1 cellular context compared by ENCODE assay signal in genomic region chr2:206159346-206160123, GRCh38.
A peak's percentile ranks its signal among the peaks of the same experiment; 100 is the strongest.
TF ChIP-seq lines count a peak whose summit lies in the region.

Gene EEF1B2 (plus strand): TSS chr2:206159895. CDS start chr2:206159980, 85 bp downstream.
Gene NDUFS1 (minus strand): TSS chr2:206159444. CDS start chr2:206153678, 5,766 bp downstream.

TF ChIP-seq in K562, 482 proteins besides CTCF, POLR2A, EP300 and RAD21 (continued from another document and continues in another):
- TF ChIP-seq POU5F1 (IDR thresholded peaks at IDR 0.05; ENCODE audit: borderline replicate concordance, low read depth, low read length, partially characterized antibody) (peak; percentile 74), ATF1 (CRISPR knock-in tag; IDR thresholded peaks at IDR 0.05) (no peak), ATF1 (tag; IDR thresholded peaks at IDR 0.05) (peak; percentile 88), MGA (IDR thresholded peaks at IDR 0.05) (peak; percentile 84), ZNF12 (CRISPR knock-in tag; IDR thresholded peaks at IDR 0.05) (no peak), ZNF655 (CRISPR knock-in tag; IDR thresholded peaks at IDR 0.05) (no peak), MCM5 (IDR thresholded peaks at IDR 0.05; ENCODE audit: low read depth) (no peak), ZNF174 (CRISPR knock-in tag; IDR thresholded peaks at IDR 0.05) (no peak), ZBTB40 (IDR thresholded peaks at IDR 0.05) (peak; percentile 93), ZBTB40 (CRISPR knock-in tag; IDR thresholded peaks at IDR 0.05) (no peak), PCBP1 (IDR thresholded peaks at IDR 0.05; ENCODE audit: low read depth, low read length, poor library complexity, severe bottlenecking) (peak; percentile 36), SRSF1 (IDR thresholded peaks at IDR 0.05; ENCODE audit: low read depth, low read length) (no peak), ZFP36 (IDR thresholded peaks at IDR 0.05; ENCODE audit: low read depth, low read length, partially characterized antibody) (no peak), PHF8 (IDR thresholded peaks at IDR 0.05; ENCODE audit: borderline replicate concordance, low read length) (peak; percentile 63; the same call in 1 of the 2 replicates), POLR3A (IDR thresholded peaks at IDR 0.05; ENCODE audit: borderline replicate concordance, extremely low read depth, insufficient read depth, insufficient read length) (no peak), ZFP1 (CRISPR knock-in tag; IDR thresholded peaks at IDR 0.05) (no peak), BRCA1 (IDR thresholded peaks at IDR 0.05) (no peak), BRCA1 (CRISPR knock-in tag; IDR thresholded peaks at IDR 0.05) (no peak), HDAC6 (IDR thresholded peaks at IDR 0.05; ENCODE audit: low read depth, low read length) (no peak), STAT6 (CRISPR knock-in tag; IDR thresholded peaks at IDR 0.05) (no peak), EGR1 (conservative IDR thresholded peaks at IDR 0.05) (no peak), ZNF121 (CRISPR knock-in tag; conservative IDR thresholded peaks at IDR 0.05) (no peak)
- TF ChIP-seq, protein P1, sequence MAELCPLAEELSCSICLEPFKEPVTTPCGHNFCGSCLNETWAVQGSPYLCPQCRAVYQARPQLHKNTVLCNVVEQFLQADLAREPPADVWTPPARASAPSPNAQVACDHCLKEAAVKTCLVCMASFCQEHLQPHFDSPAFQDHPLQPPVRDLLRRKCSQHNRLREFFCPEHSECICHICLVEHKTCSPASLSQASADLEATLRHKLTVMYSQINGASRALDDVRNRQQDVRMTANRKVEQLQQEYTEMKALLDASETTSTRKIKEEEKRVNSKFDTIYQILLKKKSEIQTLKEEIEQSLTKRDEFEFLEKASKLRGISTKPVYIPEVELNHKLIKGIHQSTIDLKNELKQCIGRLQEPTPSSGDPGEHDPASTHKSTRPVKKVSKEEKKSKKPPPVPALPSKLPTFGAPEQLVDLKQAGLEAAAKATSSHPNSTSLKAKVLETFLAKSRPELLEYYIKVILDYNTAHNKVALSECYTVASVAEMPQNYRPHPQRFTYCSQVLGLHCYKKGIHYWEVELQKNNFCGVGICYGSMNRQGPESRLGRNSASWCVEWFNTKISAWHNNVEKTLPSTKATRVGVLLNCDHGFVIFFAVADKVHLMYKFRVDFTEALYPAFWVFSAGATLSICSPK (IDR thresholded peaks at IDR 0.05; ENCODE audit: borderline replicate concordance): no peak
- TF ChIP-seq, protein P2, sequence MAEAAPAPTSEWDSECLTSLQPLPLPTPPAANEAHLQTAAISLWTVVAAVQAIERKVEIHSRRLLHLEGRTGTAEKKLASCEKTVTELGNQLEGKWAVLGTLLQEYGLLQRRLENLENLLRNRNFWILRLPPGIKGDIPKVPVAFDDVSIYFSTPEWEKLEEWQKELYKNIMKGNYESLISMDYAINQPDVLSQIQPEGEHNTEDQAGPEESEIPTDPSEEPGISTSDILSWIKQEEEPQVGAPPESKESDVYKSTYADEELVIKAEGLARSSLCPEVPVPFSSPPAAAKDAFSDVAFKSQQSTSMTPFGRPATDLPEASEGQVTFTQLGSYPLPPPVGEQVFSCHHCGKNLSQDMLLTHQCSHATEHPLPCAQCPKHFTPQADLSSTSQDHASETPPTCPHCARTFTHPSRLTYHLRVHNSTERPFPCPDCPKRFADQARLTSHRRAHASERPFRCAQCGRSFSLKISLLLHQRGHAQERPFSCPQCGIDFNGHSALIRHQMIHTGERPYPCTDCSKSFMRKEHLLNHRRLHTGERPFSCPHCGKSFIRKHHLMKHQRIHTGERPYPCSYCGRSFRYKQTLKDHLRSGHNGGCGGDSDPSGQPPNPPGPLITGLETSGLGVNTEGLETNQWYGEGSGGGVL (CRISPR knock-in tag; IDR thresholded peaks at IDR 0.05): no peak
